ENCODE assay signal across 8 cellular contexts in genomic region chr7:99500637-99501009, GRCh38. TPM values are rescaled to one million over a fixed set of nuclear protein-coding genes. Genes with fewer than 3 reads are reported as not detected.
DNase-seq lines count a peak whose midpoint lies in the region; TF ChIP-seq lines count a peak whose summit lies in the region.

No MANE protein-coding gene starts in this region.

- peak overlapping the region; percentile 100 for H3K27ac Mint-ChIP-seq in activated T-helper 1 cell treated with anti-CD3 and anti-CD28 coated beads, Interleukin-12 subunit alpha, Interleukin-12 subunit beta, Interleukin-2, Interleukin-4 antibody, amounts not matched to agents 30 ng/mL and 10 ng/mL and 1 ng/mL, durations not matched to agents 14 hours and 24 hours and 36 hours

- no peak for DNase-seq in activated T-helper 1 cell treated with anti-CD3 and anti-CD28 coated beads, Interleukin-12 subunit alpha, Interleukin-12 subunit beta, Interleukin-2, Interleukin-4 antibody, amounts not matched to agents 30 ng/mL and 10 ng/mL and 1 ng/mL, durations not matched to agents 14 hours and 24 hours and 36 hours (ENCODE audit: low spot score)
- DNase-seq in iPS DF 6.9 (ENCODE audit: low read depth, low spot score) (no peak), spleen (no peak), midbrain (lab: John Stamatoyannopoulos, UW) (no peak), GM10266 (ENCODE audit: extremely low spot score) (no peak), HUDEP-2 (lab: John Stamatoyannopoulos, UW; ENCODE audit: unreplicated experiment in 76 of 76) (no peak), SIG-M5 (lab: John Stamatoyannopoulos, UW) (no peak)

- H3K9me3 Mint-ChIP-seq in activated T-helper 1 cell treated with anti-CD3 and anti-CD28 coated beads, Interleukin-12 subunit alpha, Interleukin-12 subunit beta, Interleukin-2, Interleukin-4 antibody, amounts not matched to agents 30 ng/mL and 10 ng/mL and 1 ng/mL, durations not matched to agents 14 hours and 24 hours and 36 hours = peaks cover 7% of the 10 kb centered on the region

- intact Hi-C loops in activated T-helper 1 cell treated with anti-CD3 and anti-CD28 coated beads, Interleukin-12 subunit alpha, Interleukin-12 subunit beta, Interleukin-2, Interleukin-4 antibody, amounts not matched to agents 30 ng/mL and 10 ng/mL and 1 ng/mL, durations not matched to agents 14 hours and 24 hours and 36 hours (cut with micrococcal nuclease) = loop anchor here (1.0 to 5.0 kb wide), 6 partner anchors 28 to 582 kb away; partner anchors contain the start of genes FAM200A, TRIM4, ZNF3 and ZNF655
- intact Hi-C loops in spleen (cut with DNase I; ENCODE audit: low total_unique reads) = no loop called here

- H3K4me1 ChIP-seq in HEK293 (ENCODE audit: control insufficient read depth, insufficient read depth, low read length) (no peaks in the 10 kb centered on the region), iPS DF 6.9 (ENCODE audit: control insufficient read depth, insufficient read depth, low read length) (peaks cover 2% of the 10 kb centered on the region; the same call in 1 of the 2 replicates), spleen (peaks cover 24 to 67% (median 49%) of the 10 kb centered on the region in 6 donors)

- TF ChIP-seq CTCF in HEK293 (tag by site-specific recombination; IDR thresholded peaks at IDR 0.05) = no peak
- TF ChIP-seq CTCF in spleen (IDR thresholded peaks at IDR 0.05 in 8 of 11, conservative IDR thresholded peaks at IDR 0.05 in 3 of 11) = no peak
- TF ChIP-seq CTCF in GM10266 (IDR thresholded peaks at IDR 0.05; ENCODE audit: control insufficient read depth, insufficient read depth, low read depth, missing control alignments) = no peak

- H3K4me3 ChIP-seq in HEK293 (ENCODE audit: low read depth, low read length) (peak overlapping the region; percentile 93), iPS DF 6.9 (ENCODE audit: low read length) (peak overlapping the region; percentile 93; the same call in 1 of the 2 replicates), spleen (peak overlapping the region; percentile 85 to 99 (median 97))

- H3K4me1 Mint-ChIP-seq in activated T-helper 1 cell treated with anti-CD3 and anti-CD28 coated beads, Interleukin-12 subunit alpha, Interleukin-12 subunit beta, Interleukin-2, Interleukin-4 antibody, amounts not matched to agents 30 ng/mL and 10 ng/mL and 1 ng/mL, durations not matched to agents 14 hours and 24 hours and 36 hours (ENCODE audit: low read depth) = peaks cover 17% of the 10 kb centered on the region

- H3K36me3 ChIP-seq in HEK293 (ENCODE audit: control insufficient read depth in 2 of 2, insufficient read depth in 1 of 2, low read length in 2 of 2) (peaks cover 9 to 15% of the 10 kb centered on the region in 2 experiments; a peak in 2 of 3 replicates), iPS DF 6.9 (ENCODE audit: control insufficient read depth, insufficient read depth, low read length) (peaks cover 3% of the 10 kb centered on the region), spleen (peaks cover 0 to 32% (median 21%) of the 10 kb centered on the region in 6 donors)

- POLR2A ChIA-PET in HEK293 (lab: Yijun Ruan, JAX) = interaction anchor here (0.7 to 1.7 kb wide), 12 partner anchors 9 to 419 kb away, joined by 3 to 8 read pairs (median 4); partner anchors contain the start of genes FAM200A, PTCD1, TRIM4 and ZNF655

- CTCF ChIA-PET in HEK293 (lab: Yijun Ruan, JAX) = interaction anchor here (1.7 kb wide), 1 partner anchor 24 kb away, joined by 4 read pairs; no protein-coding TSS in a partner anchor

- peak overlapping the region; percentile 99 for H3K4me3 Mint-ChIP-seq in activated T-helper 1 cell treated with anti-CD3 and anti-CD28 coated beads, Interleukin-12 subunit alpha, Interleukin-12 subunit beta, Interleukin-2, Interleukin-4 antibody, amounts not matched to agents 30 ng/mL and 10 ng/mL and 1 ng/mL, durations not matched to agents 14 hours and 24 hours and 36 hours

- H3K36me3 Mint-ChIP-seq in activated T-helper 1 cell treated with anti-CD3 and anti-CD28 coated beads, Interleukin-12 subunit alpha, Interleukin-12 subunit beta, Interleukin-2, Interleukin-4 antibody, amounts not matched to agents 30 ng/mL and 10 ng/mL and 1 ng/mL, durations not matched to agents 14 hours and 24 hours and 36 hours (ENCODE audit: low read depth) = peaks cover 23% of the 10 kb centered on the region

- H3K27me3 ChIP-seq in iPS DF 6.9 (ENCODE audit: control insufficient read depth, insufficient read depth, low read length) (no peaks in the 10 kb centered on the region), spleen (replicated peaks in 1 of 7) (no peaks in the 10 kb centered on the region)

- no peaks in the 10 kb centered on the region for H3K9me3 ChIP-seq in HEK293 (ENCODE audit: control insufficient read depth, insufficient read depth, low read depth, low read length)
- no peaks in the 10 kb centered on the region for H3K9me3 ChIP-seq in iPS DF 6.9 (ENCODE audit: control insufficient read depth, insufficient read depth, low read length)
- H3K9me3 ChIP-seq in spleen = peaks cover 0 to 2% (median 0%) of the 10 kb centered on the region in 8 donors

- no CpG with 5 or more reads among the region's 16 CpGs for WGBS in iPS DF 6.9 (ENCODE audit: insufficient coverage, insufficient read length)
- 44 to 60% (median 52%) methylated on average over 16 of the region's 16 CpGs for WGBS in spleen, 5 donors

- H3K27me3 Mint-ChIP-seq in activated T-helper 1 cell treated with anti-CD3 and anti-CD28 coated beads, Interleukin-12 subunit alpha, Interleukin-12 subunit beta, Interleukin-2, Interleukin-4 antibody, amounts not matched to agents 30 ng/mL and 10 ng/mL and 1 ng/mL, durations not matched to agents 14 hours and 24 hours and 36 hours (ENCODE audit: insufficient read depth) = no peaks in the 10 kb centered on the region

- H3K27ac ChIP-seq in HEK293 (ENCODE audit: extremely low read depth, low read depth, low read length) (peak overlapping the region; percentile 60; the same call in 1 of the 2 replicates), iPS DF 6.9 (ENCODE audit: low read length) (no peak overlapping the region), spleen (peak overlapping the region; percentile 84 to 100 (median 98))

- TF ChIP-seq POLR2A in spleen (IDR thresholded peaks at IDR 0.05) = no peak

TF ChIP-seq in HEK293, 187 proteins besides CTCF, POLR2A, EP300 and RAD21 (continues in another document):
- no peak for TF ChIP-seq ZBTB8A (tag by site-specific recombination; IDR thresholded peaks at IDR 0.05)
- peak; percentile 19; the same call in 1 of the 2 replicates for TF ChIP-seq ZNF335 (tag by site-specific recombination; conservative IDR thresholded peaks at IDR 0.05)
- TF ChIP-seq, protein P1, sequence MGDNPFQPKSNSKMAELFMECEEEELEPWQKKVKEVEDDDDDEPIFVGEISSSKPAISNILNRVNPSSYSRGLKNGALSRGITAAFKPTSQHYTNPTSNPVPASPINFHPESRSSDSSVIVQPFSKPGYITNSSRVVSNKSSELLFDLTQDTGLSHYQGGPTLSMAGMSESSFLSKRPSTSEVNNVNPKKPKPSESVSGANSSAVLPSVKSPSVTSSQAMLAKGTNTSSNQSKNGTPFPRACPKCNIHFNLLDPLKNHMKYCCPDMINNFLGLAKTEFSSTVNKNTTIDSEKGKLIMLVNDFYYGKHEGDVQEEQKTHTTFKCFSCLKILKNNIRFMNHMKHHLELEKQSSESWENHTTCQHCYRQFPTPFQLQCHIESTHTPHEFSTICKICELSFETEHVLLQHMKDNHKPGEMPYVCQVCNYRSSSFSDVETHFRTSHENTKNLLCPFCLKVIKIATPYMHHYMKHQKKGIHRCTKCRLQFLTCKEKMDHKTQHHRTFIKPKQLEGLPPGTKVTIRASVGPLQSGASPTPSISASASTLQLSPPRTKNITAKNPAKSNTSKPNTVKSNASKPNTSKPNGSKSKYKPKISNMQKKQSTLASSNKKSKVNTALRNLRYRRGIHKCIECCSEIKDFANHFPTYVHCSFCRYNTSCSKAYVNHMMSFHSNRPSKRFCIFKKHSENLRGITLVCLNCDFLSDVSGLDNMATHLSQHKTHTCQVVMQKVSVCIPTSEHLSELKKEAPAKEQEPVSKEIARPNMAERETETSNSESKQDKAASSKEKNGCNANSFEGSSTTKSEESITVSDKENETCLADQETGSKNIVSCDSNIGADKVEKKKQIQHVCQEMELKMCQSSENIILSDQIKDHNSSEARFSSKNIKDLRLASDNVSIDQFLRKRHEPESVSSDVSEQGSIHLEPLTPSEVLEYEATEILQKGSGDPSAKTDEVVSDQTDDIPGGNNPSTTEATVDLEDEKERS (tag by site-specific recombination; IDR thresholded peaks at IDR 0.05) = 0 out of 2 replicates have a peak, but pooled peaks have one; percentile 46
- no peak for TF ChIP-seq ZNF549 (tag by site-specific recombination; IDR thresholded peaks at IDR 0.05)
- no peak for TF ChIP-seq ZBTB17 (tag by site-specific recombination; IDR thresholded peaks at IDR 0.05)
- TF ChIP-seq ZNF155 (tag by site-specific recombination; IDR thresholded peaks at IDR 0.05) = no peak
- no peak for TF ChIP-seq KLF9 (tag by site-specific recombination; IDR thresholded peaks at IDR 0.05; ENCODE audit: low read depth)

RNA-seq across cellular contexts. Expression of gene ZNF394, which starts 0.5 kb away (rescaled TPM):
- total RNA-seq in activated T-helper 1 cell treated with anti-CD3 and anti-CD28 coated beads, Interleukin-12 subunit alpha, Interleukin-12 subunit beta, Interleukin-2, Interleukin-4 antibody, amounts not matched to agents 30 ng/mL and 10 ng/mL and 1 ng/mL, durations not matched to agents 14 hours and 24 hours and 36 hours = 38.3 and 40.8 TPM in 2 replicates
- 10 to 100 TPM; 46.3 to 96.2 (median 52.0) TPM for total RNA-seq in spleen
- 10 to 100 TPM; 25.8 to 37.5 (median 32.3) TPM for polyA plus RNA-seq in spleen

RNA-seq across cellular contexts. Expression of gene ZKSCAN5, which starts 3.8 kb away (rescaled TPM):
- 8.0 and 8.1 TPM in 2 replicates for total RNA-seq in activated T-helper 1 cell treated with anti-CD3 and anti-CD28 coated beads, Interleukin-12 subunit alpha, Interleukin-12 subunit beta, Interleukin-2, Interleukin-4 antibody, amounts not matched to agents 30 ng/mL and 10 ng/mL and 1 ng/mL, durations not matched to agents 14 hours and 24 hours and 36 hours
- total RNA-seq in spleen = 10 to 100 TPM in 3 of 7 donors, 1 to 10 TPM in 4; 7.5 to 12.2 (median 9.2) TPM
- polyA plus RNA-seq in spleen = 1 to 10 TPM; 2.9 to 3.6 (median 3.0) TPM

RNA-seq across cellular contexts. Expression of gene ZNF789, which starts 27.9 kb away (rescaled TPM):
- 19.6 and 22.4 TPM in 2 replicates for total RNA-seq in activated T-helper 1 cell treated with anti-CD3 and anti-CD28 coated beads, Interleukin-12 subunit alpha, Interleukin-12 subunit beta, Interleukin-2, Interleukin-4 antibody, amounts not matched to agents 30 ng/mL and 10 ng/mL and 1 ng/mL, durations not matched to agents 14 hours and 24 hours and 36 hours
- total RNA-seq in spleen = 10 to 100 TPM in 6 of 7 donors, 1 to 10 TPM in 1; 8.9 to 21.1 (median 13.6) TPM
- 10 to 100 TPM; 10.7 to 22.5 (median 13.6) TPM for polyA plus RNA-seq in spleen

RNA-seq across cellular contexts. Expression of gene ATP5MF, which starts 34.7 kb away (rescaled TPM):
- total RNA-seq in activated T-helper 1 cell treated with anti-CD3 and anti-CD28 coated beads, Interleukin-12 subunit alpha, Interleukin-12 subunit beta, Interleukin-2, Interleukin-4 antibody, amounts not matched to agents 30 ng/mL and 10 ng/mL and 1 ng/mL, durations not matched to agents 14 hours and 24 hours and 36 hours = 392 and 397 TPM in 2 replicates
- total RNA-seq in spleen = 100 to 1,000 TPM; 129 to 348 (median 166) TPM
- 100 to 1,000 TPM; 689 to 920 (median 827) TPM for polyA plus RNA-seq in spleen

RNA-seq across cellular contexts. Expression of gene FAM200A, which starts 51.3 kb away (rescaled TPM):
- total RNA-seq in activated T-helper 1 cell treated with anti-CD3 and anti-CD28 coated beads, Interleukin-12 subunit alpha, Interleukin-12 subunit beta, Interleukin-2, Interleukin-4 antibody, amounts not matched to agents 30 ng/mL and 10 ng/mL and 1 ng/mL, durations not matched to agents 14 hours and 24 hours and 36 hours = 4.7 and 5.2 TPM in 2 replicates
- total RNA-seq in spleen = 1 to 10 TPM; 5.3 to 9.2 (median 6.1) TPM
- polyA plus RNA-seq in spleen = 1 to 10 TPM; 4.9 to 5.5 (median 5.0) TPM
